ENCODE assay signal across 8 cellular contexts in genomic region chr1:11719313-11720032, GRCh38. TPM values are rescaled to one million over a fixed set of nuclear protein-coding genes. Genes with fewer than 3 reads are reported as not detected.
DNase-seq lines count a peak whose midpoint lies in the region; ATAC-seq, FAIRE-seq and TF ChIP-seq lines count a peak whose summit lies in the region.

No MANE protein-coding gene starts in this region.

- no peaks in the 10 kb centered on the region; the same call in 1 of the 2 replicates for H3K27me3 ChIP-seq in SJCRH30

- peak; percentile 94 for FAIRE-seq in GM12891 (lab: Jason Lieb, UNC)

- H3K4me1 ChIP-seq in SJCRH30, result no peaks in the 10 kb centered on the region

- peak; percentile 76 for ATAC-seq in omental fat pad (ENCODE audit: low FRiP score)
- ATAC-seq in HG03520 (IDR thresholded peaks at IDR 0.05; ENCODE audit: unreplicated experiment), result no peak

- DNase-seq in GM12891 (ENCODE audit: insufficient read length, low spot score), result peak; percentile 68
- DNase-seq in Jurkat, Clone E6-1 (ENCODE audit: low read depth, low spot score), result peak; percentile 63
- peak; percentile 54 to 73 for DNase-seq in SJCRH30
- DNase-seq in activated gamma-delta T cell treated with Interleukin-2 at 50 U/mL for 16 hours, result peak; percentile 89
- DNase-seq in foreskin melanocyte, result peak; percentile 49
- peak; percentile 95 for DNase-seq in omental fat pad (ENCODE audit: low spot score)
- peak; percentile 93 for DNase-seq in superior temporal gyrus (ENCODE audit: extremely low spot score)

- no peaks in the 10 kb centered on the region for H3K36me3 ChIP-seq in SJCRH30

- peak in 1 of 3 donors; percentile 74 for TF ChIP-seq CTCF in omental fat pad (IDR thresholded peaks at IDR 0.05)

- no peak overlapping the region for H3K27ac ChIP-seq in SJCRH30

- H3K9me3 ChIP-seq in SJCRH30 (replicated peaks), result no peaks in the 10 kb centered on the region

- H3K4me3 ChIP-seq in Jurkat, Clone E6-1 (ENCODE audit: low read length), result peak overlapping the region; percentile 37
- no peak overlapping the region for H3K4me3 ChIP-seq in SJCRH30

- no peak for TF ChIP-seq POLR2A in GM12891 (IDR thresholded peaks at IDR 0.05; ENCODE audit: low read depth, low read length)

TF ChIP-seq in GM12891, 5 proteins besides CTCF, POLR2A, EP300 and RAD21:
- no peak for TF ChIP-seq PAX5 (IDR thresholded peaks at IDR 0.05; ENCODE audit: insufficient read depth, low read length, severe bottlenecking)
- TF ChIP-seq POU2F2 (IDR thresholded peaks at IDR 0.05; ENCODE audit: low read depth, low read length), result no peak
- TF ChIP-seq SPI1 (IDR thresholded peaks at IDR 0.05; ENCODE audit: low read depth, low read length), result no peak
- TF ChIP-seq TAF1 (IDR thresholded peaks at IDR 0.05; ENCODE audit: low read depth, low read length), result peak; percentile 27; the same call in 1 of the 2 replicates

RNA-seq across cellular contexts. Expression of gene AGTRAP, which starts 16.5 kb away (rescaled TPM):
- 8.9 TPM for polyA plus RNA-seq in GM12891 (2012; ENCODE audit: low read depth, missing spikeins)
- 21.9 TPM for polyA plus RNA-seq in Jurkat, Clone E6-1 (2012; ENCODE audit: insufficient read depth, insufficient read length)
- total RNA-seq in SJCRH30 (2014; rRNA removed; shearing (Covaris generic)), result 13.0 and 16.5 TPM in 2 replicates
- 10 to 100 TPM; 35.1 to 93.1 (median 64.2) TPM for total RNA-seq in omental fat pad

RNA-seq across cellular contexts. Expression of gene DRAXIN, which starts 28.0 kb away (rescaled TPM):
- 0.01 TPM for polyA plus RNA-seq in GM12891 (2012; ENCODE audit: low read depth, missing spikeins)
- 1.4 TPM for polyA plus RNA-seq in Jurkat, Clone E6-1 (2012; ENCODE audit: insufficient read depth, insufficient read length)
- total RNA-seq in SJCRH30 (2014; rRNA removed; shearing (Covaris generic)), result 7.1 and 8.0 TPM in 2 replicates
- not detected for total RNA-seq in omental fat pad

RNA-seq across cellular contexts. Expression of gene MAD2L2, which starts 38.5 kb away (rescaled TPM):
- polyA plus RNA-seq in GM12891 (2012; ENCODE audit: low read depth, missing spikeins), result 47.6 TPM
- polyA plus RNA-seq in Jurkat, Clone E6-1 (2012; ENCODE audit: insufficient read depth, insufficient read length), result 178 TPM
- 172 and 174 TPM in 2 replicates for total RNA-seq in SJCRH30 (2014; rRNA removed; shearing (Covaris generic))
- 10 to 100 TPM; 20.2 to 41.3 (median 35.7) TPM for total RNA-seq in omental fat pad

RNA-seq across cellular contexts. Expression of gene C1orf167, which starts 42.5 kb away (rescaled TPM):
- 0.86 TPM for polyA plus RNA-seq in GM12891 (2012; ENCODE audit: low read depth, missing spikeins)
- not detected for polyA plus RNA-seq in Jurkat, Clone E6-1 (2012; ENCODE audit: insufficient read depth, insufficient read length)
- not detected in 2 replicates for total RNA-seq in SJCRH30 (2014; rRNA removed; shearing (Covaris generic))
- 1 to 10 TPM in 1 of 4 donors, under 1 TPM in 1, not detected in 2; 0.72 to 2.0 TPM for total RNA-seq in omental fat pad

RNA-seq across cellular contexts. Expression of gene FBXO6, which starts 55.5 kb away (rescaled TPM):
- polyA plus RNA-seq in GM12891 (2012; ENCODE audit: low read depth, missing spikeins), result 13.5 TPM
- 16.1 TPM for polyA plus RNA-seq in Jurkat, Clone E6-1 (2012; ENCODE audit: insufficient read depth, insufficient read length)
- not detected in 2 replicates for total RNA-seq in SJCRH30 (2014; rRNA removed; shearing (Covaris generic))
- 10 to 100 TPM in 3 of 4 donors, 1 to 10 TPM in 1; 5.9 to 16.3 (median 11.0) TPM for total RNA-seq in omental fat pad
